Comparison of ENCODE assay signal across 8 cellular contexts in the genomic region with DNA sequence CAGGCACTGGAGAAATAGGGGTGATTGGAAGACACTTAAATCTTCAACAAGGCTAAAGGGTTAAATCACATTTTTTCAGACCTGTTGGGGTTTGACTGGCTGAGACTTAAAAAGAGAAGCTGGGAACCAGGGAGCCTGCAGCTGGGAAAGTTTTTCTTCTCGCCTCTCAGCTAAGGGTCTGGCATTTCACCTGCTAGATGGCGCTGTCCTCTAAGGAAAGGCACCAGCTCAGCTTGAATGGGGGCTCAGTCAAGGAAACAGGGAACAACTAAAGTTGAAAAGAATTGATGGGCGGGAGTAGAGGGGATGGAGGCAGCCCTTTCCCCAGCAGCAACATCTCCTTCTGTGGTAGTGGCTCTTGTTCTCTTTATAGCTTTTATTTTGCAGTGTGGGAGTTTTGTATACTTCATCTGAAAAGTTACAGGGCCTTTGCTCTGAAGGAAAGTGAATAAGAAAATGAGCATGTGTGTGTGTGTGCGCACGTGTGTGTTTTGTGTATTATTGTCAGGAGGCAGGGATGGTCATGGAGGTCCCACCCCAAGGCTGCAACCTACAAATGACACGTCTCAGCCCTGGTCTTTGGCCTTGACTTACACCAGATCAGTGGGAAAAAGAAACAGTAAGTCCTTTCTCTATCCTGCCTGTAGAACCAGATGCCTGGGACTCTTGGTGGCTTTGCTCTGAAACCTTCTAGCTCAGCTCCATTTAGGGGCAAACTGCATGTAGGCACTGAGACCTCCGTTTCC.
DNase-seq lines count a peak whose midpoint lies in the region; ATAC-seq and TF ChIP-seq lines count a peak whose summit lies in the region.

No MANE protein-coding gene starts in this region.

- H3K27ac Mint-ChIP-seq in activated B cell treated with CpG ODN at 0.5 μM for 24 hours = no peak overlapping the region

- peak overlapping the region; percentile 41 for H3K27ac ChIP-seq in C4-2B

- H3K36me3 Mint-ChIP-seq in activated B cell treated with CpG ODN at 0.5 μM for 24 hours (ENCODE audit: low read depth) = no peaks in the 10 kb centered on the region

- H3K9me3 Mint-ChIP-seq in activated B cell treated with CpG ODN at 0.5 μM for 24 hours = no peaks in the 10 kb centered on the region

- TF ChIP-seq CTCF in C4-2B (conservative IDR thresholded peaks at IDR 0.05) = peak; percentile 88
- peak; percentile 76 for TF ChIP-seq CTCF in activated B cell treated with CpG ODN at 0.5 μM for 24 hours (IDR thresholded peaks at IDR 0.05)

- H3K4me1 Mint-ChIP-seq in activated B cell treated with CpG ODN at 0.5 μM for 24 hours = peaks cover 34% of the 10 kb centered on the region

- CTCF ChIA-PET in activated B cell treated with CpG ODN at 0.5 μM for 24 hours (lab: Charles Lee) = interaction anchor here (0.6 to 3.5 kb wide), 37 partner anchors 12 to 957 kb away, joined by 3 to 112 read pairs (median 4); no protein-coding TSS in a partner anchor

- H3K4me3 Mint-ChIP-seq in activated B cell treated with CpG ODN at 0.5 μM for 24 hours = no peak overlapping the region

- intact Hi-C loops in activated B cell treated with CpG ODN at 0.5 μM for 24 hours (cut with micrococcal nuclease) = loop anchor here (1.0 to 10.0 kb wide), 9 partner anchors 54 to 958 kb away; no protein-coding TSS in a partner anchor

- H3K27me3 Mint-ChIP-seq in activated B cell treated with CpG ODN at 0.5 μM for 24 hours = no peaks in the 10 kb centered on the region

- POLR2A ChIA-PET in activated B cell treated with CpG ODN at 0.5 μM for 24 hours (lab: Charles Lee) = interaction anchor here (0.6 to 3.1 kb wide), 11 partner anchors 19 to 957 kb away, joined by 3 to 20 read pairs (median 4); no protein-coding TSS in a partner anchor

- DNase-seq in NCI-H1694 treated with DMSO at 0.1 percent for 48 hours (lab: John Stamatoyannopoulos, UW) (peak; percentile 45), activated B cell treated with CpG ODN at 0.5 μM for 24 hours (peak; percentile 48), cerebellum (ENCODE audit: low spot score) (peak; percentile 72), left kidney (ENCODE audit: low read depth, low spot score) (peak; percentile 93)
- DNase-seq in stimulated activated CD4-positive, alpha-beta T cell treated with anti-CD3 and anti-CD28 coated beads, Interleukin-4, amount 100 ng/mL, for 4 hours = peak; percentile 16 to 42

- ATAC-seq in GM19463 (IDR thresholded peaks at IDR 0.05; ENCODE audit: unreplicated experiment) (peak; percentile 54), activated B cell treated with CpG ODN at 0.5 μM for 24 hours (ENCODE audit: low read depth) (peak; percentile 82), HG02970 (IDR thresholded peaks at IDR 0.05; ENCODE audit: low FRiP score, unreplicated experiment) (no peak)

Comparison
In these comparisons a context has a peak if more than half of its experiments do, and no peak if none do; other contexts are left out.
1. DNase-seq: peak in every context shown above with its lines; median percentile 93 in left kidney; 72 in cerebellum; 48 in activated B cell treated with CpG ODN at 0.5 μM for 24 hours; 45 in NCI-H1694 treated with DMSO at 0.1 percent for 48 hours; 29 in stimulated activated CD4-positive, alpha-beta T cell treated with anti-CD3 and anti-CD28 coated beads, Interleukin-4, amount 100 ng/mL, for 4 hours.